16 cellular contexts compared by ENCODE assay signal in genomic region chr20:14562976-14563375, GRCh38.
DNase-seq lines count a peak whose midpoint lies in the region; ATAC-seq, FAIRE-seq and TF ChIP-seq lines count a peak whose summit lies in the region.
"Had no signal": no experiment of that assay in that cellular context is flagged by ENCODE, and none has a peak within 500 bp of the region (broad histone marks: within the 10 kb centered on the region; RNA-seq: fewer than 3 reads in every experiment).

No MANE protein-coding gene starts in this region.

- TF ChIP-seq CTCF in Caco-2 (IDR thresholded peaks at IDR 0.05; ENCODE audit: insufficient read depth in 1 of 2, low read depth in 1 of 2, low read length in 1 of 2, severe bottlenecking in 1 of 2, unreplicated experiment in 1 of 2) (no peak), WTC11 (IDR thresholded peaks at IDR 0.05) (no peak)

- peak; percentile 46 for ATAC-seq in WTC11
- ATAC-seq in HG03159 (IDR thresholded peaks at IDR 0.05; ENCODE audit: unreplicated experiment) = no peak
- no peak for ATAC-seq in HG03520 (IDR thresholded peaks at IDR 0.05; ENCODE audit: unreplicated experiment)

- H3K27me3 ChIP-seq in Caco-2 (replicated peaks; ENCODE audit: control insufficient read depth, insufficient read depth, low read length) (no peaks in the 10 kb centered on the region), small intestine (ENCODE audit: control insufficient read depth in 2 of 2, insufficient read depth in 2 of 2, low read length in 2 of 2) (no peaks in the 10 kb centered on the region)
- H3K27me3 ChIP-seq: BLaER1 had no signal

- H3K4me1 Mint-ChIP-seq in Caco-2 (ENCODE audit: low read depth, unreplicated experiment) (peaks cover 7% of the 10 kb centered on the region), WTC11 (peaks cover 13% of the 10 kb centered on the region)
- H3K4me1 Mint-ChIP-seq: CD14-positive monocyte; CD4-positive, alpha-beta memory T cell had no signal

- H3K4me3 Mint-ChIP-seq in Caco-2 (ENCODE audit: unreplicated experiment) = no peak overlapping the region
- no peak overlapping the region for H3K4me3 Mint-ChIP-seq in WTC11
- H3K4me3 Mint-ChIP-seq: CD14-positive monocyte; CD4-positive, alpha-beta memory T cell had no signal

- CTCF ChIA-PET in Caco-2 (lab: Charles Lee) = no interaction called here
- CTCF ChIA-PET in WTC11 (lab: Charles Lee) = no interaction called here

- H3K4me3 ChIP-seq in Caco-2 (ENCODE audit: low read depth, low read length) (no peak overlapping the region), small intestine (ENCODE audit: low read depth in 1 of 2, low read length in 2 of 2) (no peak overlapping the region)
- H3K4me3 ChIP-seq: BLaER1, HAP-1 had no signal

- intact Hi-C loops in Caco-2 (cut with micrococcal nuclease; ENCODE audit: unreplicated experiment) = no loop called here

- peaks cover 25% of the 10 kb centered on the region for H3K9me3 Mint-ChIP-seq in Caco-2 (ENCODE audit: unreplicated experiment)
- H3K9me3 Mint-ChIP-seq in WTC11 = peaks cover 24% of the 10 kb centered on the region

- H3K36me3 Mint-ChIP-seq in Caco-2 (ENCODE audit: insufficient read depth, unreplicated experiment) = peaks cover 9% of the 10 kb centered on the region
- peaks cover 17% of the 10 kb centered on the region for H3K36me3 Mint-ChIP-seq in WTC11
- H3K36me3 Mint-ChIP-seq: CD14-positive monocyte; CD4-positive, alpha-beta memory T cell had no signal

- H3K36me3 ChIP-seq in Caco-2 (ENCODE audit: control insufficient read depth, insufficient read depth, low read length) (no peaks in the 10 kb centered on the region), small intestine (ENCODE audit: control insufficient read depth in 2 of 2, insufficient read depth in 2 of 2, low read length in 2 of 2) (no peaks in the 10 kb centered on the region)
- H3K36me3 ChIP-seq: BLaER1, HAP-1 had no signal

- H3K27ac ChIP-seq in small intestine (ENCODE audit: low read depth in 1 of 2, low read length in 1 of 2) = no peak overlapping the region
- H3K27ac ChIP-seq: BLaER1 had no signal

- H3K27ac Mint-ChIP-seq in Caco-2 (ENCODE audit: unreplicated experiment) = peak overlapping the region; percentile 56
- peak overlapping the region; percentile 89 for H3K27ac Mint-ChIP-seq in WTC11
- H3K27ac Mint-ChIP-seq: CD14-positive monocyte; CD4-positive, alpha-beta memory T cell had no signal

- H3K4me1 ChIP-seq in Caco-2 (peaks cover 9% of the 10 kb centered on the region), small intestine (ENCODE audit: control insufficient read depth in 2 of 2, insufficient read depth in 1 of 2, low read depth in 1 of 2, low read length in 1 of 2) (no peaks in the 10 kb centered on the region)
- H3K4me1 ChIP-seq: HAP-1 had no signal

- POLR2A ChIA-PET in Caco-2 (lab: Charles Lee) (no interaction called here), WTC11 (lab: Charles Lee) (no interaction called here)

- H3K27me3 Mint-ChIP-seq in Caco-2 (ENCODE audit: insufficient read depth, unreplicated experiment) (no peaks in the 10 kb centered on the region), WTC11 (ENCODE audit: low read depth) (no peaks in the 10 kb centered on the region)
- H3K27me3 Mint-ChIP-seq: CD4-positive, alpha-beta memory T cell had no signal

- no peak for FAIRE-seq in small intestine (lab: Jason Lieb, UNC)

- DNase-seq in Caco-2 (no peak), WTC11 (ENCODE audit: low spot score) (no peak), left kidney (ENCODE audit: low read depth, low spot score) (peak; percentile 21), small intestine (peak; percentile 46)
- no peak for DNase-seq in activated naive CD4-positive, alpha-beta T cell treated with anti-CD3 and anti-CD28 coated beads, Interleukin-2, amount 50 U/mL, for 16 hours
- DNase-seq: 8988T; Calu3; CD4-positive, alpha-beta memory T cell; DMS79 treated with DMSO at 0.1 percent for 48 hours; GF-D8; GOT3 had no signal

- 15 to 45% (median 27%) methylated on average over 2 of the region's 2 CpGs for WGBS in small intestine, 3 donors

- BruUV-seq in Caco-2 (replicated peaks; lab: Mats Ljungman, UMichigan) = no TSS peak

- peaks cover 3% of the 10 kb centered on the region for H3K9me3 ChIP-seq in Caco-2
- H3K9me3 ChIP-seq in small intestine (ENCODE audit: control insufficient read depth, low read depth) = no peaks in the 10 kb centered on the region
- H3K9me3 ChIP-seq: BLaER1, HAP-1 had no signal

TF ChIP-seq in WTC11, 78 proteins besides CTCF, POLR2A, EP300 and RAD21 (continues in another document):
- TF ChIP-seq NFYB (CRISPR knock-in tag; conservative IDR thresholded peaks at IDR 0.05; ENCODE audit: low read depth) (no peak), ZNF416 (CRISPR knock-in tag; IDR thresholded peaks at IDR 0.05) (no peak), ZBTB43 (CRISPR knock-in tag; IDR thresholded peaks at IDR 0.05) (no peak), ATF1 (CRISPR knock-in tag; IDR thresholded peaks at IDR 0.05) (no peak), ZNF232 (CRISPR knock-in tag; IDR thresholded peaks at IDR 0.05) (no peak), SMAD4 (CRISPR knock-in tag; IDR thresholded peaks at IDR 0.05) (no peak), RORB (CRISPR knock-in tag; IDR thresholded peaks at IDR 0.05) (no peak), PRRX2 (CRISPR knock-in tag; IDR thresholded peaks at IDR 0.05) (no peak)
- TF ChIP-seq, protein P1, sequence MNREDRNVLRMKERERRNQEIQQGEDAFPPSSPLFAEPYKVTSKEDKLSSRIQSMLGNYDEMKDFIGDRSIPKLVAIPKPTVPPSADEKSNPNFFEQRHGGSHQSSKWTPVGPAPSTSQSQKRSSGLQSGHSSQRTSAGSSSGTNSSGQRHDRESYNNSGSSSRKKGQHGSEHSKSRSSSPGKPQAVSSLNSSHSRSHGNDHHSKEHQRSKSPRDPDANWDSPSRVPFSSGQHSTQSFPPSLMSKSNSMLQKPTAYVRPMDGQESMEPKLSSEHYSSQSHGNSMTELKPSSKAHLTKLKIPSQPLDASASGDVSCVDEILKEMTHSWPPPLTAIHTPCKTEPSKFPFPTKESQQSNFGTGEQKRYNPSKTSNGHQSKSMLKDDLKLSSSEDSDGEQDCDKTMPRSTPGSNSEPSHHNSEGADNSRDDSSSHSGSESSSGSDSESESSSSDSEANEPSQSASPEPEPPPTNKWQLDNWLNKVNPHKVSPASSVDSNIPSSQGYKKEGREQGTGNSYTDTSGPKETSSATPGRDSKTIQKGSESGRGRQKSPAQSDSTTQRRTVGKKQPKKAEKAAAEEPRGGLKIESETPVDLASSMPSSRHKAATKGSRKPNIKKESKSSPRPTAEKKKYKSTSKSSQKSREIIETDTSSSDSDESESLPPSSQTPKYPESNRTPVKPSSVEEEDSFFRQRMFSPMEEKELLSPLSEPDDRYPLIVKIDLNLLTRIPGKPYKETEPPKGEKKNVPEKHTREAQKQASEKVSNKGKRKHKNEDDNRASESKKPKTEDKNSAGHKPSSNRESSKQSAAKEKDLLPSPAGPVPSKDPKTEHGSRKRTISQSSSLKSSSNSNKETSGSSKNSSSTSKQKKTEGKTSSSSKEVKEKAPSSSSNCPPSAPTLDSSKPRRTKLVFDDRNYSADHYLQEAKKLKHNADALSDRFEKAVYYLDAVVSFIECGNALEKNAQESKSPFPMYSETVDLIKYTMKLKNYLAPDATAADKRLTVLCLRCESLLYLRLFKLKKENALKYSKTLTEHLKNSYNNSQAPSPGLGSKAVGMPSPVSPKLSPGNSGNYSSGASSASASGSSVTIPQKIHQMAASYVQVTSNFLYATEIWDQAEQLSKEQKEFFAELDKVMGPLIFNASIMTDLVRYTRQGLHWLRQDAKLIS (CRISPR knock-in tag; IDR thresholded peaks at IDR 0.05; ENCODE audit: borderline replicate concordance) = no peak
- TF ChIP-seq, protein P2, sequence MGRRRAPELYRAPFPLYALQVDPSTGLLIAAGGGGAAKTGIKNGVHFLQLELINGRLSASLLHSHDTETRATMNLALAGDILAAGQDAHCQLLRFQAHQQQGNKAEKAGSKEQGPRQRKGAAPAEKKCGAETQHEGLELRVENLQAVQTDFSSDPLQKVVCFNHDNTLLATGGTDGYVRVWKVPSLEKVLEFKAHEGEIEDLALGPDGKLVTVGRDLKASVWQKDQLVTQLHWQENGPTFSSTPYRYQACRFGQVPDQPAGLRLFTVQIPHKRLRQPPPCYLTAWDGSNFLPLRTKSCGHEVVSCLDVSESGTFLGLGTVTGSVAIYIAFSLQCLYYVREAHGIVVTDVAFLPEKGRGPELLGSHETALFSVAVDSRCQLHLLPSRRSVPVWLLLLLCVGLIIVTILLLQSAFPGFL (CRISPR knock-in tag; IDR thresholded peaks at IDR 0.05; ENCODE audit: borderline replicate concordance) = no peak
- TF ChIP-seq, protein P3, sequence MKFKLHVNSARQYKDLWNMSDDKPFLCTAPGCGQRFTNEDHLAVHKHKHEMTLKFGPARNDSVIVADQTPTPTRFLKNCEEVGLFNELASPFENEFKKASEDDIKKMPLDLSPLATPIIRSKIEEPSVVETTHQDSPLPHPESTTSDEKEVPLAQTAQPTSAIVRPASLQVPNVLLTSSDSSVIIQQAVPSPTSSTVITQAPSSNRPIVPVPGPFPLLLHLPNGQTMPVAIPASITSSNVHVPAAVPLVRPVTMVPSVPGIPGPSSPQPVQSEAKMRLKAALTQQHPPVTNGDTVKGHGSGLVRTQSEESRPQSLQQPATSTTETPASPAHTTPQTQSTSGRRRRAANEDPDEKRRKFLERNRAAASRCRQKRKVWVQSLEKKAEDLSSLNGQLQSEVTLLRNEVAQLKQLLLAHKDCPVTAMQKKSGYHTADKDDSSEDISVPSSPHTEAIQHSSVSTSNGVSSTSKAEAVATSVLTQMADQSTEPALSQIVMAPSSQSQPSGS (CRISPR knock-in tag; IDR thresholded peaks at IDR 0.05; ENCODE audit: borderline replicate concordance, low read depth) = no peak
- TF ChIP-seq, protein P4, sequence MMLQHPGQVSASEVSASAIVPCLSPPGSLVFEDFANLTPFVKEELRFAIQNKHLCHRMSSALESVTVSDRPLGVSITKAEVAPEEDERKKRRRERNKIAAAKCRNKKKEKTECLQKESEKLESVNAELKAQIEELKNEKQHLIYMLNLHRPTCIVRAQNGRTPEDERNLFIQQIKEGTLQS (CRISPR knock-in tag; conservative IDR thresholded peaks at IDR 0.05) = no peak

Comparison
In these comparisons a context has a peak if more than half of its experiments do, and no peak if none do; other contexts are left out.
1. DNase-seq: peak in left kidney (single experiment) and small intestine (single experiment); none in Caco-2 (0 of 2), WTC11 (single experiment) and activated naive CD4-positive, alpha-beta T cell treated with anti-CD3 and anti-CD28 coated beads, Interleukin-2, amount 50 U/mL, for 16 hours (single experiment).